9 cellular contexts compared by ENCODE assay signal in genomic region chr19:35629332-35629633, GRCh38. TPM values are rescaled to one million over a fixed set of nuclear protein-coding genes. Genes with fewer than 3 reads are reported as not detected.
DNase-seq lines count a peak whose midpoint lies in the region; ATAC-seq, FAIRE-seq and TF ChIP-seq lines count a peak whose summit lies in the region.
"Had no signal": no experiment of that assay in that cellular context is flagged by ENCODE, and none has a peak within 500 bp of the region (broad histone marks: within the 10 kb centered on the region; RNA-seq: fewer than 3 reads in every experiment).

No MANE protein-coding gene starts in this region.

- intact Hi-C loops in pancreas (cut with DNase I), result no loop called here

- H3K4me3 ChIP-seq in GM12864 (ENCODE audit: low read depth, low read length) (peak overlapping the region; percentile 69), MG63 (peak overlapping the region; percentile 96), pancreas (peak overlapping the region; percentile 89 to 98 (median 94))

- peak overlapping the region; percentile 98 for H3K4me3 Mint-ChIP-seq in endothelial cell (ENCODE audit: unreplicated experiment)

- no peaks in the 10 kb centered on the region for H3K9me3 Mint-ChIP-seq in endothelial cell (ENCODE audit: unreplicated experiment)

- peak overlapping the region; percentile 68 to 89 (median 80) for H3K27ac ChIP-seq in pancreas

- H3K4me1 Mint-ChIP-seq in endothelial cell (ENCODE audit: unreplicated experiment), result peaks cover 12% of the 10 kb centered on the region

- peaks cover 29% of the 10 kb centered on the region for H3K36me3 Mint-ChIP-seq in endothelial cell (ENCODE audit: low read depth, unreplicated experiment)

- H3K27me3 ChIP-seq in MG63, result no peaks in the 10 kb centered on the region
- no peaks in the 10 kb centered on the region for H3K27me3 ChIP-seq in pancreas

- TF ChIP-seq CTCF in GM12864 (IDR thresholded peaks at IDR 0.05; ENCODE audit: low read depth, low read length, missing control alignments) (no peak), endothelial cell (IDR thresholded peaks at IDR 0.05; ENCODE audit: unreplicated experiment) (no peak), pancreas (IDR thresholded peaks at IDR 0.05) (no peak)

- peak overlapping the region; percentile 52 for H3K27ac Mint-ChIP-seq in endothelial cell (ENCODE audit: unreplicated experiment)

- WGBS in pancreas, 2 donors, result 3% methylated on average over 12 to 15 of the region's 15 CpGs

- ATAC-seq in pancreas, result peak in 1 of 4 donors; percentile 1
- ATAC-seq in HG02870 (IDR thresholded peaks at IDR 0.05; ENCODE audit: unreplicated experiment), result no peak
- ATAC-seq in GM21526 (IDR thresholded peaks at IDR 0.05; ENCODE audit: low FRiP score, unreplicated experiment), result no peak

- H3K4me1 ChIP-seq in pancreas, result peaks cover 5 to 13% (median 7%) of the 10 kb centered on the region in 3 donors

- H3K27me3 Mint-ChIP-seq in endothelial cell (ENCODE audit: unreplicated experiment), result peaks cover 7% of the 10 kb centered on the region

- no peak for FAIRE-seq in pancreas (lab: Jason Lieb, UNC)

- H3K36me3 ChIP-seq in MG63, result peaks cover 39% of the 10 kb centered on the region
- peaks cover 0 to 39% (median 14%) of the 10 kb centered on the region in 3 donors for H3K36me3 ChIP-seq in pancreas

- DNase-seq in GM12864 (ENCODE audit: low read depth), result no peak
- no peak for DNase-seq in MG63
- DNase-seq in endothelial cell (ENCODE audit: low spot score), result no peak
- no peak for DNase-seq in pancreas
- DNase-seq in NOMO-1 (lab: John Stamatoyannopoulos, UW; ENCODE audit: unreplicated experiment in 2 of 2), result no peak
- DNase-seq in SKM-1 treated with dmso at 0.1 percent for 144 hours (lab: John Stamatoyannopoulos, UW; ENCODE audit: unreplicated experiment), result no peak

- no peaks in the 10 kb centered on the region for H3K9me3 ChIP-seq in MG63
- no peaks in the 10 kb centered on the region for H3K9me3 ChIP-seq in pancreas

RNA-seq across cellular contexts. Expression of gene RBM42, which starts 0.4 kb away (rescaled TPM):
- 103 and 144 TPM in 2 replicates for total RNA-seq in MG63 (2014; rRNA removed; shearing (Covaris generic); ENCODE audit: low replicate concordance)
- 116 TPM for total RNA-seq in endothelial cell (ENCODE audit: unreplicated experiment)
- 10 to 100 TPM; 18.2 to 34.0 (median 28.3) TPM for total RNA-seq in pancreas
- 10 to 100 TPM; 38.1 to 38.6 TPM for polyA plus RNA-seq in pancreas

RNA-seq across cellular contexts. Expression of gene ETV2, which starts 12.3 kb away (rescaled TPM):
- not detected in 2 replicates for total RNA-seq in MG63 (2014; rRNA removed; shearing (Covaris generic); ENCODE audit: low replicate concordance)
- total RNA-seq in endothelial cell (ENCODE audit: unreplicated experiment) (1,894 TPM), pancreas (1 to 10 TPM in 3 of 6 donors, under 1 TPM in 3; 0.32 to 1.5 (median 0.99) TPM)
- polyA plus RNA-seq in pancreas, result 1 to 10 TPM; 1.5 to 4.1 TPM

RNA-seq across cellular contexts. Expression of gene HAUS5, which starts 16.7 kb away (rescaled TPM):
- 12.8 and 18.2 TPM in 2 replicates for total RNA-seq in MG63 (2014; rRNA removed; shearing (Covaris generic); ENCODE audit: low replicate concordance)
- total RNA-seq in endothelial cell (ENCODE audit: unreplicated experiment) (30.2 TPM), pancreas (10 to 100 TPM in 1 of 6 donors, 1 to 10 TPM in 5; 5.6 to 10.6 (median 6.5) TPM)
- 10 to 100 TPM; 22.1 to 22.5 TPM for polyA plus RNA-seq in pancreas

RNA-seq across cellular contexts. Expression of gene COX6B1, which starts 18.8 kb away (rescaled TPM):
- total RNA-seq in MG63 (2014; rRNA removed; shearing (Covaris generic); ENCODE audit: low replicate concordance), result 377 and 417 TPM in 2 replicates
- total RNA-seq in endothelial cell (ENCODE audit: unreplicated experiment) (428 TPM), pancreas (100 to 1,000 TPM; 119 to 164 (median 147) TPM)
- polyA plus RNA-seq in pancreas, result 100 to 1,000 TPM; 328 to 491 TPM

RNA-seq across cellular contexts. Expression of gene UPK1A, which starts 37.0 kb away (rescaled TPM):
- total RNA-seq in MG63 (2014; rRNA removed; shearing (Covaris generic); ENCODE audit: low replicate concordance), result not detected in 2 replicates
- not detected for total RNA-seq in endothelial cell (ENCODE audit: unreplicated experiment)
- not detected for total RNA-seq in pancreas
- under 1 TPM in 1 of 2 donors, not detected in 1; 0.16 TPM for polyA plus RNA-seq in pancreas
- total RNA-seq: HT1080 had no signal

Comparison
In these comparisons a context has a peak if more than half of its experiments do, and no peak if none do; other contexts are left out.
1. RNA of gene ETV2, which starts 12.3 kb away (total RNA-seq): 1,894 TPM in endothelial cell (single experiment); 0.32 to 1.5 TPM in pancreas and not detected in MG63; every median in the first group is over 100 times any median in the second.
2. Peak in every context shown above with its lines, with median percentiles within 50 percentile points of each other: H3K4me3 ChIP-seq.